ENCODE assay signal across 8 cellular contexts in the genomic region with DNA sequence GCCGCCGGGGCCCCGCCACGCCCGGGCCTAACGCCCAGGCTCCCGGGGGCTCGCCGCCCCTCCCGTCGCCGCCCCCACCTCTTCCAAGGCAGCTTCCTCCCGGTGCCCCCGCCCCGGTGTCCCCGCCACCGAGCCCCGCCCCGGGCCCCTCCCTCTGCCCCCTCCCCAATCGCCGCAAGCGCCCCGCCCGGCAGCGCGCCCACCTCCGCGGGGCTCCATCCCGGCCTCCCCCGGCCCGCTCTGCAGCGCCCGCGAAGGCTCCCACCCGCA. TPM values are rescaled to one million over a fixed set of nuclear protein-coding genes. Genes with fewer than 3 reads are reported as not detected.
DNase-seq lines count a peak whose midpoint lies in the region; ATAC-seq and TF ChIP-seq lines count a peak whose summit lies in the region.

No MANE protein-coding gene starts in this region.

- peaks cover 16% of the 10 kb centered on the region for H3K4me1 ChIP-seq in CD8-positive, alpha-beta memory T cell (ENCODE audit: insufficient read depth, low read length)
- H3K4me1 ChIP-seq in body of pancreas: peaks cover 63% of the 10 kb centered on the region
- H3K4me1 ChIP-seq in tibial artery: peaks cover 0 to 48% (median 28%) of the 10 kb centered on the region in 4 donors

- no peak overlapping the region for H3K27ac Mint-ChIP-seq in CD8-positive, alpha-beta memory T cell

- intact Hi-C loops in body of pancreas (cut with DNase I): no loop called here
- intact Hi-C loops in lower leg skin (cut with DNase I; ENCODE audit: low total_unique reads): loop anchor here (10.0 kb wide), 1 partner anchor 377 kb away; no protein-coding TSS in a partner anchor
- intact Hi-C loops in tibial artery (cut with DNase I; ENCODE audit: low total_unique reads): loop anchor here (5.0 to 10.0 kb wide), 3 partner anchors 54 to 127 kb away; a partner anchor contains a TSS

- H3K27ac ChIP-seq in CD8-positive, alpha-beta memory T cell (ENCODE audit: low read depth, low read length): peak overlapping the region; percentile 24
- H3K27ac ChIP-seq in body of pancreas: peak overlapping the region; percentile 65 to 91 (median 85)
- peak overlapping the region; percentile 75 to 89 for H3K27ac ChIP-seq in tibial artery

- no peaks in the 10 kb centered on the region for H3K36me3 ChIP-seq in CD8-positive, alpha-beta memory T cell (ENCODE audit: insufficient read depth, low read length)
- no peaks in the 10 kb centered on the region for H3K36me3 ChIP-seq in body of pancreas (replicated peaks in 1 of 2; ENCODE audit: insufficient read depth in 1 of 2, low read depth in 2 of 2)
- peaks cover 0 to 12% (median 0%) of the 10 kb centered on the region in 3 donors for H3K36me3 ChIP-seq in tibial artery

- POLR2A ChIA-PET in CD8-positive, alpha-beta memory T cell (lab: Charles Lee): no interaction called here

- TF ChIP-seq CTCF in body of pancreas (IDR thresholded peaks at IDR 0.05) (no peak), lower leg skin (IDR thresholded peaks at IDR 0.05) (no peak), tibial artery (IDR thresholded peaks at IDR 0.05) (no peak)

- CTCF ChIA-PET in CD8-positive, alpha-beta memory T cell (lab: Charles Lee): no interaction called here

- no peaks in the 10 kb centered on the region for H3K27me3 ChIP-seq in CD8-positive, alpha-beta memory T cell (ENCODE audit: insufficient read depth, low read length, poor library complexity, severe bottlenecking)
- no peaks in the 10 kb centered on the region for H3K27me3 ChIP-seq in body of pancreas
- H3K27me3 ChIP-seq in tibial artery: no peaks in the 10 kb centered on the region

- H3K4me3 ChIP-seq in CD8-positive, alpha-beta memory T cell (ENCODE audit: low read length): peak overlapping the region; percentile 53
- H3K4me3 ChIP-seq in Jurkat, Clone E6-1 (ENCODE audit: low read length): peak overlapping the region; percentile 79
- H3K4me3 ChIP-seq in body of pancreas: peak overlapping the region; percentile 52 to 88
- peak overlapping the region; percentile 89 for H3K4me3 ChIP-seq in lower leg skin (ENCODE audit: low read depth, poor library complexity, severe bottlenecking)
- peak overlapping the region; percentile 86 for H3K4me3 ChIP-seq in tibial artery

- no peak for DNase-seq in CD8-positive, alpha-beta memory T cell
- DNase-seq in Jurkat, Clone E6-1 (ENCODE audit: low read depth, low spot score): no peak
- no peak for DNase-seq in body of pancreas
- DNase-seq in lower leg skin (ENCODE audit: low spot score in 2 of 2): no peak
- peak; percentile 34 to 75 for DNase-seq in tibial artery
- no peak for DNase-seq in activated CD8-positive, alpha-beta memory T cell treated with anti-CD3 and anti-CD28 coated beads for 24 hours
- no peak for DNase-seq in HT-29 (ENCODE audit: low spot score)

- no peaks in the 10 kb centered on the region for H3K9me3 Mint-ChIP-seq in CD8-positive, alpha-beta memory T cell

- peaks cover 0 to 6% (median 0%) of the 10 kb centered on the region in 3 donors for H3K36me3 Mint-ChIP-seq in CD8-positive, alpha-beta memory T cell

- TF ChIP-seq POLR2A in body of pancreas (IDR thresholded peaks at IDR 0.05) (no peak), lower leg skin (IDR thresholded peaks at IDR 0.05) (no peak)

- H3K4me3 Mint-ChIP-seq in CD8-positive, alpha-beta memory T cell: peak overlapping the region in 6 of 7 donors; percentile 76 to 92 (median 82)

- H3K4me1 Mint-ChIP-seq in CD8-positive, alpha-beta memory T cell: peaks cover 20 to 43% (median 23%) of the 10 kb centered on the region in 3 donors

- no peaks in the 10 kb centered on the region for H3K9me3 ChIP-seq in CD8-positive, alpha-beta memory T cell (ENCODE audit: low read length)
- H3K9me3 ChIP-seq in body of pancreas (no peaks in the 10 kb centered on the region), tibial artery (no peaks in the 10 kb centered on the region)

- ATAC-seq in GM21360 (IDR thresholded peaks at IDR 0.05; ENCODE audit: unreplicated experiment) (peak; percentile 29), body of pancreas (peak; percentile 33)

- 2% methylated on average over 22 of the region's 35 CpGs; no CpG with 5 or more reads in 1 of the 2 donors for WGBS in body of pancreas, 2 donors
- 1% methylated on average over 13 of the region's 35 CpGs; no CpG with 5 or more reads in 1 of the 2 donors for WGBS in lower leg skin, 2 donors

- peaks cover 1 to 7% of the 10 kb centered on the region in 2 donors for H3K27me3 Mint-ChIP-seq in CD8-positive, alpha-beta memory T cell

RNA-seq across cellular contexts. Expression of a gene that starts 0.2 kb away (rescaled TPM):
- total RNA-seq in CD8-positive, alpha-beta memory T cell: 10 to 100 TPM; 95.0 to 96.2 TPM
- polyA plus RNA-seq in CD8-positive, alpha-beta memory T cell: 86.3 TPM
- 234 TPM for polyA plus RNA-seq in Jurkat, Clone E6-1 (2012; ENCODE audit: insufficient read depth, insufficient read length)
- total RNA-seq in body of pancreas: 100 to 1,000 TPM; 129 to 144 TPM
- 100 to 1,000 TPM; 137 to 315 (median 188) TPM for total RNA-seq in lower leg skin
- 291 and 314 TPM in 2 replicates for total RNA-seq in HT-29 (2014; rRNA removed; shearing (Covaris generic))

RNA-seq across cellular contexts. Expression of a gene that starts 50.4 kb away (rescaled TPM):
- not detected for total RNA-seq in CD8-positive, alpha-beta memory T cell
- polyA plus RNA-seq in CD8-positive, alpha-beta memory T cell: not detected
- polyA plus RNA-seq in Jurkat, Clone E6-1 (2012; ENCODE audit: insufficient read depth, insufficient read length): 2.7 TPM
- total RNA-seq in body of pancreas: 10 to 100 TPM; 33.2 to 62.3 TPM
- total RNA-seq in lower leg skin: 10 to 100 TPM; 44.2 to 59.9 (median 54.7) TPM
- total RNA-seq in HT-29 (2014; rRNA removed; shearing (Covaris generic)): 50.4 and 54.8 TPM in 2 replicates

Comparison
In these comparisons a context has a peak if more than half of its experiments do, and no peak if none do; other contexts are left out.
1. DNase-seq: peak in tibial artery (2 of 2); none in CD8-positive, alpha-beta memory T cell (0 of 5), Jurkat, Clone E6-1 (single experiment), body of pancreas (0 of 4), lower leg skin (0 of 2), activated CD8-positive, alpha-beta memory T cell treated with anti-CD3 and anti-CD28 coated beads for 24 hours (single experiment) and HT-29 (single experiment).
2. H3K27ac ChIP-seq: peak in every context shown above with its lines; median percentile 85 in body of pancreas; 82 in tibial artery; 24 in CD8-positive, alpha-beta memory T cell.
3. RNA of a gene that starts 50.4 kb away (total RNA-seq): 33.2 to 62.3 TPM in body of pancreas, 44.2 to 59.9 TPM in lower leg skin and 50.4 to 54.8 TPM in HT-29; not detected in CD8-positive, alpha-beta memory T cell; every median in the first group is over 10 times any median in the second.
4. Peak in every context shown above with its lines, with median percentiles within 50 percentile points of each other: H3K4me3 ChIP-seq.